1 cellular context compared by ENCODE assay signal in genomic region chr21:33197546-33197945, GRCh38.
TF ChIP-seq lines count a peak whose summit lies in the region.

No MANE protein-coding gene starts in this region.

TF ChIP-seq in GM23338, 12 proteins besides CTCF, POLR2A, EP300 and RAD21 (continued from another document):
- TF ChIP-seq, protein P1, sequence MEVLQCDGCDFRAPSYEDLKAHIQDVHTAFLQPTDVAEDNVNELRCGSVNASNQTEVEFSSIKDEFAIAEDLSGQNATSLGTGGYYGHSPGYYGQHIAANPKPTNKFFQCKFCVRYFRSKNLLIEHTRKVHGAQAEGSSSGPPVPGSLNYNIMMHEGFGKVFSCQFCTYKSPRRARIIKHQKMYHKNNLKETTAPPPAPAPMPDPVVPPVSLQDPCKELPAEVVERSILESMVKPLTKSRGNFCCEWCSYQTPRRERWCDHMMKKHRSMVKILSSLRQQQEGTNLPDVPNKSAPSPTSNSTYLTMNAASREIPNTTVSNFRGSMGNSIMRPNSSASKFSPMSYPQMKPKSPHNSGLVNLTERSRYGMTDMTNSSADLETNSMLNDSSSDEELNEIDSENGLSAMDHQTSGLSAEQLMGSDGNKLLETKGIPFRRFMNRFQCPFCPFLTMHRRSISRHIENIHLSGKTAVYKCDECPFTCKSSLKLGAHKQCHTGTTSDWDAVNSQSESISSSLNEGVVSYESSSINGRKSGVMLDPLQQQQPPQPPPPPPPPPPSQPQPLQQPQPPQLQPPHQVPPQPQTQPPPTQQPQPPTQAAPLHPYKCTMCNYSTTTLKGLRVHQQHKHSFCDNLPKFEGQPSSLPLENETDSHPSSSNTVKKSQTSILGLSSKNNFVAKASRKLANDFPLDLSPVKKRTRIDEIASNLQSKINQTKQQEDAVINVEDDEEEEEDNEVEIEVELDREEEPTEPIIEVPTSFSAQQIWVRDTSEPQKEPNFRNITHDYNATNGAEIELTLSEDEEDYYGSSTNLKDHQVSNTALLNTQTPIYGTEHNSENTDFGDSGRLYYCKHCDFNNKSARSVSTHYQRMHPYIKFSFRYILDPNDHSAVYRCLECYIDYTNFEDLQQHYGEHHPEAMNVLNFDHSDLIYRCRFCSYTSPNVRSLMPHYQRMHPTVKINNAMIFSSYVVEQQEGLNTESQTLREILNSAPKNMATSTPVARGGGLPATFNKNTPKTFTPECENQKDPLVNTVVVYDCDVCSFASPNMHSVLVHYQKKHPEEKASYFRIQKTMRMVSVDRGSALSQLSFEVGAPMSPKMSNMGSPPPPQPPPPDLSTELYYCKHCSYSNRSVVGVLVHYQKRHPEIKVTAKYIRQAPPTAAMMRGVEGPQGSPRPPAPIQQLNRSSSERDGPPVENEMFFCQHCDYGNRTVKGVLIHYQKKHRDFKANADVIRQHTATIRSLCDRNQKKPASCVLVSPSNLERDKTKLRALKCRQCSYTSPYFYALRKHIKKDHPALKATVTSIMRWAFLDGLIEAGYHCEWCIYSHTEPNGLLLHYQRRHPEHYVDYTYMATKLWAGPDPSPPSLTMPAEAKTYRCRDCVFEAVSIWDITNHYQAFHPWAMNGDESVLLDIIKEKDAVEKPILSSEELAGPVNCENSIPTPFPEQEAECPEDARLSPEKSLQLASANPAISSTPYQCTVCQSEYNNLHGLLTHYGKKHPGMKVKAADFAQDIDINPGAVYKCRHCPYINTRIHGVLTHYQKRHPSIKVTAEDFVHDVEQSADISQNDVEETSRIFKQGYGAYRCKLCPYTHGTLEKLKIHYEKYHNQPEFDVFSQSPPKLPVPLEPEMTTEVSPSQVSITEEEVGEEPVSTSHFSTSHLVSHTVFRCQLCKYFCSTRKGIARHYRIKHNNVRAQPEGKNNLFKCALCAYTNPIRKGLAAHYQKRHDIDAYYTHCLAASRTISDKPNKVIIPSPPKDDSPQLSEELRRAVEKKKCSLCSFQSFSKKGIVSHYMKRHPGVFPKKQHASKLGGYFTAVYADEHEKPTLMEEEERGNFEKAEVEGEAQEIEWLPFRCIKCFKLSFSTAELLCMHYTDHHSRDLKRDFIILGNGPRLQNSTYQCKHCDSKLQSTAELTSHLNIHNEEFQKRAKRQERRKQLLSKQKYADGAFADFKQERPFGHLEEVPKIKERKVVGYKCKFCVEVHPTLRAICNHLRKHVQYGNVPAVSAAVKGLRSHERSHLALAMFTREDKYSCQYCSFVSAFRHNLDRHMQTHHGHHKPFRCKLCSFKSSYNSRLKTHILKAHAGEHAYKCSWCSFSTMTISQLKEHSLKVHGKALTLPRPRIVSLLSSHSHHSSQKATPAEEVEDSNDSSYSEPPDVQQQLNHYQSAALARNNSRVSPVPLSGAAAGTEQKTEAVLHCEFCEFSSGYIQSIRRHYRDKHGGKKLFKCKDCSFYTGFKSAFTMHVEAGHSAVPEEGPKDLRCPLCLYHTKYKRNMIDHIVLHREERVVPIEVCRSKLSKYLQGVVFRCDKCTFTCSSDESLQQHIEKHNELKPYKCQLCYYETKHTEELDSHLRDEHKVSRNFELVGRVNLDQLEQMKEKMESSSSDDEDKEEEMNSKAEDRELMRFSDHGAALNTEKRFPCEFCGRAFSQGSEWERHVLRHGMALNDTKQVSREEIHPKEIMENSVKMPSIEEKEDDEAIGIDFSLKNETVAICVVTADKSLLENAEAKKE (CRISPR knock-in tag; IDR thresholded peaks at IDR 0.05), result no peak
- TF ChIP-seq CREB1 (CRISPR knock-in tag; IDR thresholded peaks at IDR 0.05; ENCODE audit: low read depth), result no peak
- TF ChIP-seq, protein P2, sequence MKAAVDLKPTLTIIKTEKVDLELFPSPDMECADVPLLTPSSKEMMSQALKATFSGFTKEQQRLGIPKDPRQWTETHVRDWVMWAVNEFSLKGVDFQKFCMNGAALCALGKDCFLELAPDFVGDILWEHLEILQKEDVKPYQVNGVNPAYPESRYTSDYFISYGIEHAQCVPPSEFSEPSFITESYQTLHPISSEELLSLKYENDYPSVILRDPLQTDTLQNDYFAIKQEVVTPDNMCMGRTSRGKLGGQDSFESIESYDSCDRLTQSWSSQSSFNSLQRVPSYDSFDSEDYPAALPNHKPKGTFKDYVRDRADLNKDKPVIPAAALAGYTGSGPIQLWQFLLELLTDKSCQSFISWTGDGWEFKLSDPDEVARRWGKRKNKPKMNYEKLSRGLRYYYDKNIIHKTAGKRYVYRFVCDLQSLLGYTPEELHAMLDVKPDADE (IDR thresholded peaks at IDR 0.05), result no peak
- TF ChIP-seq NANOG (IDR thresholded peaks at IDR 0.05; ENCODE audit: borderline replicate concordance), result no peak
